Comparison of ENCODE assay signal across 1 cellular context in the genomic region with DNA sequence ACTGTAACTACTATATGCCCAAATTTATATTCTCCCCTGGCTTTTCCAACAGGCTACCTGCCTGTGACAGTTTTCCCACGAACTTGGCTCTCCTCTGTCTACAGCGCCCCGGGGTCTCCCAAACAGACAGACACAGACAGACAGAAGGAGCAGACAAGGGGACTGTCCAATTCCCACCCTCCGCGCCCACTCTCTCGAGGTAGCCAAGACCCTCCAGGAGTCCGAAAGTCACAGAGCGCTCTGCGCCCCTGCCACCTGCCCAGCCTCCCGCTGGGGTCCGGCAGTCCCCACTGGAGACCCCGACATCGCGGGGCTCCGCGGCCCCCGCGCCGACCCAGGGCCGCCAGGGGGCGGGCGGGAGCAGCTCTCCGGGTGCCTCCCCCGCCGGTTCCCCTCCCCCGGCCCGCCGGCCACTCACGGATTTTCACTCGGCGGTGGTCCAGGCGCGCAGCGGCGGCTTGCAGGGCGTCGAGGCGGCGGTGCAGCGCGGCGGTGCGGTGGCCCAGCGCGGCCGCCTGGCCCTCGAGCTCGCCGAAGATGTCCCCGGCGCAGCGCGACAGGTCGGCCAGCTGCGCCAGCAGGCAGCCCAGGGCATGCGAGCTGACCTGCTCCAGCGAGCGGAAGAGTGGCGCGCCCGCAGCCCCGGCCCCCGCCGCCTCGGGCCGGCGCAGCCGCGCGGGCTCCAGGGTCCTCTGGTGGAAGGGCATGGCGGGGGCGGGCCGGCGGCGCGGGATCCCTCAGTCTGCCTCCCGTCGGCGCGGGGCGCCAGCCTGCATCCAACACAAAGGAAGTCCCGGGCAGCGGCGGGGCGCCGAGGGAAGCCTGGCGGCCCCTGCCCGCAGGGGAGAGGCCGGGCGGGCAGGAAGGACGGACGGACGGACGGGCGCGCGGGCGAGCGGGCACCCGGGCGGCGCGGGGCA.
TF ChIP-seq lines count a peak whose summit lies in the region.

No MANE protein-coding gene starts in this region.

TF ChIP-seq in HEK293, 187 proteins besides CTCF, POLR2A, EP300 and RAD21 (continued from another document and continues in another):
- TF ChIP-seq, protein P1, sequence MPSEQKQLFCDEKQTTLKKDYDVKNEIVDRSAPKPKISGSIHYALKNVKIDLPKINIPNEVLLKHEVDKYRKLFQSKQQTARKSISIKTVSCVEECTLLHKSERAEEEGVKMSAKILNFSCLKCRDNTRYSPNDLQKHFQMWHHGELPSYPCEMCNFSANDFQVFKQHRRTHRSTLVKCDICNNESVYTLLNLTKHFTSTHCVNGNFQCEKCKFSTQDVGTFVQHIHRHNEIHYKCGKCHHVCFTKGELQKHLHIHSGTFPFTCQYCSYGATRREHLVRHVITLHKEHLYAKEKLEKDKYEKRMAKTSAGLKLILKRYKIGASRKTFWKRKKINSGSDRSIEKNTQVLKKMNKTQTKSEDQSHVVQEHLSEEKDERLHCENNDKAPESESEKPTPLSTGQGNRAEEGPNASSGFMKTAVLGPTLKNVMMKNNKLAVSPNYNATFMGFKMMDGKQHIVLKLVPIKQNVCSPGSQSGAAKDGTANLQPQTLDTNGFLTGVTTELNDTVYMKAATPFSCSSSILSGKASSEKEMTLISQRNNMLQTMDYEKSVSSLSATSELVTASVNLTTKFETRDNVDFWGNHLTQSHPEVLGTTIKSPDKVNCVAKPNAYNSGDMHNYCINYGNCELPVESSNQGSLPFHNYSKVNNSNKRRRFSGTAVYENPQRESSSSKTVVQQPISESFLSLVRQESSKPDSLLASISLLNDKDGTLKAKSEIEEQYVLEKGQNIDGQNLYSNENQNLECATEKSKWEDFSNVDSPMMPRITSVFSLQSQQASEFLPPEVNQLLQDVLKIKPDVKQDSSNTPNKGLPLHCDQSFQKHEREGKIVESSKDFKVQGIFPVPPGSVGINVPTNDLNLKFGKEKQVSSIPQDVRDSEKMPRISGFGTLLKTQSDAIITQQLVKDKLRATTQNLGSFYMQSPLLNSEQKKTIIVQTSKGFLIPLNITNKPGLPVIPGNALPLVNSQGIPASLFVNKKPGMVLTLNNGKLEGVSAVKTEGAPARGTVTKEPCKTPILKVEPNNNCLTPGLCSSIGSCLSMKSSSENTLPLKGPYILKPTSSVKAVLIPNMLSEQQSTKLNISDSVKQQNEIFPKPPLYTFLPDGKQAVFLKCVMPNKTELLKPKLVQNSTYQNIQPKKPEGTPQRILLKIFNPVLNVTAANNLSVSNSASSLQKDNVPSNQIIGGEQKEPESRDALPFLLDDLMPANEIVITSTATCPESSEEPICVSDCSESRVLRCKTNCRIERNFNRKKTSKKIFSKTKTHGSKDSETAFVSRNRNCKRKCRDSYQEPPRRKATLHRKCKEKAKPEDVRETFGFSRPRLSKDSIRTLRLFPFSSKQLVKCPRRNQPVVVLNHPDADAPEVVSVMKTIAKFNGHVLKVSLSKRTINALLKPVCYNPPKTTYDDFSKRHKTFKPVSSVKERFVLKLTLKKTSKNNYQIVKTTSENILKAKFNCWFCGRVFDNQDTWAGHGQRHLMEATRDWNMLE (tag by site-specific recombination; conservative IDR thresholded peaks at IDR 0.05; ENCODE audit: low read depth) = no peak
- TF ChIP-seq ZNF624 (tag by site-specific recombination; IDR thresholded peaks at IDR 0.05) (no peak), KLF16 (tag by site-specific recombination; IDR thresholded peaks at IDR 0.05) (no peak), ZNF133 (tag by site-specific recombination; IDR thresholded peaks at IDR 0.05) (no peak), ZNF623 (tag by site-specific recombination; IDR thresholded peaks at IDR 0.05) (no peak), ZNF664 (tag by site-specific recombination; IDR thresholded peaks at IDR 0.05) (no peak), ZNF174 (tag by site-specific recombination; IDR thresholded peaks at IDR 0.05) (no peak), SALL2 (tag by site-specific recombination; IDR thresholded peaks at IDR 0.05; ENCODE audit: borderline replicate concordance) (no peak), ZNF121 (tag by site-specific recombination; IDR thresholded peaks at IDR 0.05) (no peak), ZNF292 (tag by site-specific recombination; IDR thresholded peaks at IDR 0.05; ENCODE audit: borderline replicate concordance, low read depth) (no peak), ZNF169 (tag by site-specific recombination; IDR thresholded peaks at IDR 0.05) (no peak), ZNF629 (tag by site-specific recombination; IDR thresholded peaks at IDR 0.05) (0 out of 2 replicates have a peak, but pooled peaks have one; percentile 22), ZNF48 (tag by site-specific recombination; IDR thresholded peaks at IDR 0.05) (no peak), ZNF239 (tag by site-specific recombination; IDR thresholded peaks at IDR 0.05) (no peak), GLIS2 (tag by site-specific recombination; IDR thresholded peaks at IDR 0.05) (peak; percentile 93), ZNF433 (tag by site-specific recombination; IDR thresholded peaks at IDR 0.05; ENCODE audit: low read depth) (no peak), ZFP3 (tag by site-specific recombination; IDR thresholded peaks at IDR 0.05; ENCODE audit: low read depth) (no peak), ZNF266 (tag by site-specific recombination; IDR thresholded peaks at IDR 0.05; ENCODE audit: low read depth) (no peak), ZNF660 (tag by site-specific recombination; IDR thresholded peaks at IDR 0.05) (no peak; the same call in 1 of the 2 replicates), GFI1B (tag by site-specific recombination; IDR thresholded peaks at IDR 0.05) (no peak), ZNF24 (tag by site-specific recombination; IDR thresholded peaks at IDR 0.05) (no peak), ZNF777 (tag by site-specific recombination; IDR thresholded peaks at IDR 0.05; ENCODE audit: borderline replicate concordance) (no peak; the same call in 1 of the 2 replicates), MYNN (tag by site-specific recombination; IDR thresholded peaks at IDR 0.05; ENCODE audit: borderline replicate concordance) (no peak), ZNF707 (tag by site-specific recombination; IDR thresholded peaks at IDR 0.05) (no peak), ZNF341 (tag by site-specific recombination; IDR thresholded peaks at IDR 0.05; ENCODE audit: low read depth) (peak; percentile 39), ZNF658 (tag by site-specific recombination; IDR thresholded peaks at IDR 0.05) (no peak), ZNF10 (tag by site-specific recombination; IDR thresholded peaks at IDR 0.05) (no peak), ZNF335 (tag by site-specific recombination; conservative IDR thresholded peaks at IDR 0.05) (peak; percentile 47; the same call in 1 of the 2 replicates), ZBTB17 (tag by site-specific recombination; IDR thresholded peaks at IDR 0.05) (no peak), ZNF140 (tag by site-specific recombination; IDR thresholded peaks at IDR 0.05) (no peak)
- TF ChIP-seq, protein P2, sequence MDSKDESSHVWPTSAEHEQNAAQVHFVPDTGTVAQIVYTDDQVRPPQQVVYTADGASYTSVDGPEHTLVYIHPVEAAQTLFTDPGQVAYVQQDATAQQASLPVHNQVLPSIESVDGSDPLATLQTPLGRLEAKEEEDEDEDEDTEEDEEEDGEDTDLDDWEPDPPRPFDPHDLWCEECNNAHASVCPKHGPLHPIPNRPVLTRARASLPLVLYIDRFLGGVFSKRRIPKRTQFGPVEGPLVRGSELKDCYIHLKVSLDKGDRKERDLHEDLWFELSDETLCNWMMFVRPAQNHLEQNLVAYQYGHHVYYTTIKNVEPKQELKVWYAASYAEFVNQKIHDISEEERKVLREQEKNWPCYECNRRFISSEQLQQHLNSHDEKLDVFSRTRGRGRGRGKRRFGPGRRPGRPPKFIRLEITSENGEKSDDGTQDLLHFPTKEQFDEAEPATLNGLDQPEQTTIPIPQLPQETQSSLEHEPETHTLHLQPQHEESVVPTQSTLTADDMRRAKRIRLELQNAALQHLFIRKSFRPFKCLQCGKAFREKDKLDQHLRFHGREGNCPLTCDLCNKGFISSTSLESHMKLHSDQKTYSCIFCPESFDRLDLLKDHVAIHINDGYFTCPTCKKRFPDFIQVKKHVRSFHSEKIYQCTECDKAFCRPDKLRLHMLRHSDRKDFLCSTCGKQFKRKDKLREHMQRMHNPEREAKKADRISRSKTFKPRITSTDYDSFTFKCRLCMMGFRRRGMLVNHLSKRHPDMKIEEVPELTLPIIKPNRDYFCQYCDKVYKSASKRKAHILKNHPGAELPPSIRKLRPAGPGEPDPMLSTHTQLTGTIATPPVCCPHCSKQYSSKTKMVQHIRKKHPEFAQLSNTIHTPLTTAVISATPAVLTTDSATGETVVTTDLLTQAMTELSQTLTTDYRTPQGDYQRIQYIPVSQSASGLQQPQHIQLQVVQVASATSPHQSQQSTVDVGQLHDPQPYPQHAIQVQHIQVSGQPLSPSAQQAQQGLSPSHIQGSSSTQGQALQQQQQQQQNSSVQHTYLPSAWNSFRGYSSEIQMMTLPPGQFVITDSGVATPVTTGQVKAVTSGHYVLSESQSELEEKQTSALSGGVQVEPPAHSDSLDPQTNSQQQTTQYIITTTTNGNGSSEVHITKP (tag by site-specific recombination; IDR thresholded peaks at IDR 0.05) = no peak
- TF ChIP-seq, protein P3, sequence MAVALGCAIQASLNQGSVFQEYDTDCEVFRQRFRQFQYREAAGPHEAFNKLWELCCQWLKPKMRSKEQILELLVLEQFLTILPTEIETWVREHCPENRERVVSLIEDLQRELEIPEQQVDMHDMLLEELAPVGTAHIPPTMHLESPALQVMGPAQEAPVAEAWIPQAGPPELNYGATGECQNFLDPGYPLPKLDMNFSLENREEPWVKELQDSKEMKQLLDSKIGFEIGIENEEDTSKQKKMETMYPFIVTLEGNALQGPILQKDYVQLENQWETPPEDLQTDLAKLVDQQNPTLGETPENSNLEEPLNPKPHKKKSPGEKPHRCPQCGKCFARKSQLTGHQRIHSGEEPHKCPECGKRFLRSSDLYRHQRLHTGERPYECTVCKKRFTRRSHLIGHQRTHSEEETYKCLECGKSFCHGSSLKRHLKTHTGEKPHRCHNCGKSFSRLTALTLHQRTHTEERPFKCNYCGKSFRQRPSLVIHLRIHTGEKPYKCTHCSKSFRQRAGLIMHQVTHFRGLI (tag by site-specific recombination; IDR thresholded peaks at IDR 0.05) = no peak
- TF ChIP-seq, protein P4, sequence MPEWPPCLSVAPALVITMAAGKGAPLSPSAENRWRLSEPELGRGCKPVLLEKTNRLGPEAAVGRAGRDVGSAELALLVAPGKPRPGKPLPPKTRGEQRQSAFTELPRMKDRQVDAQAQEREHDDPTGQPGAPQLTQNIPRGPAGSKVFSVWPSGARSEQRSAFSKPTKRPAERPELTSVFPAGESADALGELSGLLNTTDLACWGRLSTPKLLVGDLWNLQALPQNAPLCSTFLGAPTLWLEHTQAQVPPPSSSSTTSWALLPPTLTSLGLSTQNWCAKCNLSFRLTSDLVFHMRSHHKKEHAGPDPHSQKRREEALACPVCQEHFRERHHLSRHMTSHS (tag by site-specific recombination; IDR thresholded peaks at IDR 0.05) = no peak
- TF ChIP-seq, protein P5, sequence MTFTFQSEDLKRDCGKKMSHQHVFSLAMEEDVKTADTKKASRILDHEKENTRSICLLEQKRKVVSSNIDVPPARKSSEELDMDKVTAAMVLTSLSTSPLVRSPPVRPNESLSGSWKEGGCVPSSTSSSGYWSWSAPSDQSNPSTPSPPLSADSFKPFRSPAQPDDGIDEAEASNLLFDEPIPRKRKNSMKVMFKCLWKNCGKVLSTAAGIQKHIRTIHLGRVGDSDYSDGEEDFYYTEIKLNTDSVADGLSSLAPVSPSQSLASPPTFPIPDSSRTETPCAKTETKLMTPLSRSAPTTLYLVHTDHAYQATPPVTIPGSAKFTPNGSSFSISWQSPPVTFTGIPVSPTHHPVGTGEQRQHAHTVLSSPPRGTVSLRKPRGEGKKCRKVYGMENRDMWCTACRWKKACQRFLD (tag by site-specific recombination; IDR thresholded peaks at IDR 0.05) = no peak
- TF ChIP-seq, protein P6, sequence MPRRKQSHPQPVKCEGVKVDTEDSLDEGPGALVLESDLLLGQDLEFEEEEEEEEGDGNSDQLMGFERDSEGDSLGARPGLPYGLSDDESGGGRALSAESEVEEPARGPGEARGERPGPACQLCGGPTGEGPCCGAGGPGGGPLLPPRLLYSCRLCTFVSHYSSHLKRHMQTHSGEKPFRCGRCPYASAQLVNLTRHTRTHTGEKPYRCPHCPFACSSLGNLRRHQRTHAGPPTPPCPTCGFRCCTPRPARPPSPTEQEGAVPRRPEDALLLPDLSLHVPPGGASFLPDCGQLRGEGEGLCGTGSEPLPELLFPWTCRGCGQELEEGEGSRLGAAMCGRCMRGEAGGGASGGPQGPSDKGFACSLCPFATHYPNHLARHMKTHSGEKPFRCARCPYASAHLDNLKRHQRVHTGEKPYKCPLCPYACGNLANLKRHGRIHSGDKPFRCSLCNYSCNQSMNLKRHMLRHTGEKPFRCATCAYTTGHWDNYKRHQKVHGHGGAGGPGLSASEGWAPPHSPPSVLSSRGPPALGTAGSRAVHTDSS (tag by site-specific recombination; IDR thresholded peaks at IDR 0.05) = no peak
- TF ChIP-seq, protein P7, sequence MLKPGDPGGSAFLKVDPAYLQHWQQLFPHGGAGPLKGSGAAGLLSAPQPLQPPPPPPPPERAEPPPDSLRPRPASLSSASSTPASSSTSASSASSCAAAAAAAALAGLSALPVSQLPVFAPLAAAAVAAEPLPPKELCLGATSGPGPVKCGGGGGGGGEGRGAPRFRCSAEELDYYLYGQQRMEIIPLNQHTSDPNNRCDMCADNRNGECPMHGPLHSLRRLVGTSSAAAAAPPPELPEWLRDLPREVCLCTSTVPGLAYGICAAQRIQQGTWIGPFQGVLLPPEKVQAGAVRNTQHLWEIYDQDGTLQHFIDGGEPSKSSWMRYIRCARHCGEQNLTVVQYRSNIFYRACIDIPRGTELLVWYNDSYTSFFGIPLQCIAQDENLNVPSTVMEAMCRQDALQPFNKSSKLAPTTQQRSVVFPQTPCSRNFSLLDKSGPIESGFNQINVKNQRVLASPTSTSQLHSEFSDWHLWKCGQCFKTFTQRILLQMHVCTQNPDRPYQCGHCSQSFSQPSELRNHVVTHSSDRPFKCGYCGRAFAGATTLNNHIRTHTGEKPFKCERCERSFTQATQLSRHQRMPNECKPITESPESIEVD (tag by site-specific recombination; IDR thresholded peaks at IDR 0.05) = no peak
- TF ChIP-seq, protein P8, sequence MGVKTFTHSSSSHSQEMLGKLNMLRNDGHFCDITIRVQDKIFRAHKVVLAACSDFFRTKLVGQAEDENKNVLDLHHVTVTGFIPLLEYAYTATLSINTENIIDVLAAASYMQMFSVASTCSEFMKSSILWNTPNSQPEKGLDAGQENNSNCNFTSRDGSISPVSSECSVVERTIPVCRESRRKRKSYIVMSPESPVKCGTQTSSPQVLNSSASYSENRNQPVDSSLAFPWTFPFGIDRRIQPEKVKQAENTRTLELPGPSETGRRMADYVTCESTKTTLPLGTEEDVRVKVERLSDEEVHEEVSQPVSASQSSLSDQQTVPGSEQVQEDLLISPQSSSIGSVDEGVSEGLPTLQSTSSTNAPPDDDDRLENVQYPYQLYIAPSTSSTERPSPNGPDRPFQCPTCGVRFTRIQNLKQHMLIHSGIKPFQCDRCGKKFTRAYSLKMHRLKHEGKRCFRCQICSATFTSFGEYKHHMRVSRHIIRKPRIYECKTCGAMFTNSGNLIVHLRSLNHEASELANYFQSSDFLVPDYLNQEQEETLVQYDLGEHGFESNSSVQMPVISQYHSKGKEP (tag by site-specific recombination; IDR thresholded peaks at IDR 0.05) = peak; percentile 21; the same call in 1 of the 2 replicates
- TF ChIP-seq, protein P9, sequence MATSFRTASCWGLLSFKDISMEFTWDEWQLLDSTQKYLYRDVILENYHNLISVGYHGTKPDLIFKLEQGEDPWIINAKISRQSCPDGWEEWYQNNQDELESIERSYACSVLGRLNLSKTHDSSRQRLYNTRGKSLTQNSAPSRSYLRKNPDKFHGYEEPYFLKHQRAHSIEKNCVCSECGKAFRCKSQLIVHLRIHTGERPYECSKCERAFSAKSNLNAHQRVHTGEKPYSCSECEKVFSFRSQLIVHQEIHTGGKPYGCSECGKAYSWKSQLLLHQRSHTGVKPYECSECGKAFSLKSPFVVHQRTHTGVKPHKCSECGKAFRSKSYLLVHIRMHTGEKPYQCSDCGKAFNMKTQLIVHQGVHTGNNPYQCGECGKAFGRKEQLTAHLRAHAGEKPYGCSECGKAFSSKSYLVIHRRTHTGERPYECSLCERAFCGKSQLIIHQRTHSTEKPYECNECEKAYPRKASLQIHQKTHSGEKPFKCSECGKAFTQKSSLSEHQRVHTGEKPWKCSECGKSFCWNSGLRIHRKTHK (tag by site-specific recombination; IDR thresholded peaks at IDR 0.05) = no peak
